ENCODE assay signal across 29 cellular contexts in the genomic region with DNA sequence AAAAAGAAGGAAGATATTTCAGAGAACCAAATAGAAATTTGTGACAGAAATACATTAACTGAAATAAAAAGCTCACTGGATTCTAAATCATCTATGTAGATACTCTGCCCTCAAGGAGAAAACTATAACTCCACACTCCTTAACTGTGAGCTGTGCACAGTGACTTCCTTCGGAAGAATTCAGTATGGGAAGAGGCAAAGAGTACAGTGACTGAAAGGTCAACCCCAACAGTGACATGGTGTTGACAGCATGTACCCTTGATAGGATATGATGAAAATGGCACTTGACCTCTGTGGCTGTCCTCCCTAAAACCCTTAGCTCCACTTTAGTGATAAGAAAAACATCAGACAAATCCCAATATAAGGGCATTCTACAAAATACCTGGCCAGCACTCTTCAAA.
"Had no signal": no experiment of that assay in that cellular context is flagged by ENCODE, and none has a peak within 500 bp of the region (broad histone marks: within the 10 kb centered on the region; RNA-seq: fewer than 3 reads in every experiment).

No MANE protein-coding gene starts in this region.

- H3K9me3 ChIP-seq: neutrophil, pancreas, prostate gland, right lobe of liver, sigmoid colon, suprapubic skin, testis, tibial artery, transverse colon, upper lobe of right lung, uterus had no signal

- H3K4me3 ChIP-seq: pancreas, prostate gland, right lobe of liver, sigmoid colon, suprapubic skin, testis, tibial artery, transverse colon, upper lobe of right lung, uterus had no signal

- ATAC-seq: naive thymus-derived CD8-positive, alpha-beta T cell; natural killer cell treated with Interleukin-12 subunit alpha and Interleukin-12 subunit beta and Interleukin-15 and Interleukin-18, amount 100 ng/mL, for 72 hours; pancreas; right lobe of liver; stimulated activated effector memory CD8-positive, alpha-beta T cell treated with anti-CD3 and anti-CD28 coated beads, Interleukin-12 subunit alpha, Interleukin-12 subunit beta, amount 100 ng/mL, for 72 hours; stimulated activated naive CD8-positive, alpha-beta T cell treated with anti-CD3 and anti-CD28 coated beads, Interleukin-15, amount 100 ng/mL, for 72 hours; stimulated activated naive CD8-positive, alpha-beta T cell treated with anti-CD3 and anti-CD28 coated beads, Interleukin-15, Interleukin-2, amounts not matched to agents 100 U/mL and 50 U/mL, for 24 hours; upper lobe of right lung had no signal

- H3K4me3 Mint-ChIP-seq: naive thymus-derived CD8-positive, alpha-beta T cell; natural killer cell treated with Interleukin-12 subunit alpha and Interleukin-12 subunit beta and Interleukin-15 and Interleukin-18, amount 100 ng/mL, for 72 hours; nephron progenitor cell; neural crest cell; stimulated activated effector memory CD8-positive, alpha-beta T cell treated with anti-CD3 and anti-CD28 coated beads, Interleukin-12 subunit alpha, Interleukin-12 subunit beta, amount 100 ng/mL, for 72 hours; stimulated activated naive CD8-positive, alpha-beta T cell treated with anti-CD3 and anti-CD28 coated beads, Interleukin-15, amount 100 ng/mL, for 72 hours; type B pancreatic cell had no signal

- DNase-seq: naive thymus-derived CD8-positive, alpha-beta T cell; nephron progenitor cell; nucleus accumbens; pancreas; retina; right cardiac atrium; right lobe of liver; sigmoid colon; small intestine; stimulated activated CD4-positive, alpha-beta T cell treated with anti-CD3 and anti-CD28 coated beads, Interleukin-15, amount 100 ng/mL, for 24 hours; stimulated activated CD4-positive, alpha-beta T cell treated with anti-CD3 and anti-CD28 coated beads, Interleukin-2, amount 100 ng/mL, for 24 hours; stimulated activated CD4-positive, alpha-beta T cell treated with anti-CD3 and anti-CD28 coated beads, Interleukin-2, amount 100 ng/mL, for 48 hours; stimulated activated CD4-positive, alpha-beta T cell treated with anti-CD3 and anti-CD28 coated beads, Interleukin-4, amount 100 ng/mL, for 24 hours; stimulated activated naive CD4-positive, alpha-beta T cell; stimulated activated naive CD8-positive, alpha-beta T cell treated with anti-CD3 and anti-CD28 coated beads, Interleukin-15, amount 100 ng/mL, for 72 hours; stimulated activated naive CD8-positive, alpha-beta T cell treated with anti-CD3 and anti-CD28 coated beads, Interleukin-15, Interleukin-2, amounts not matched to agents 100 U/mL and 50 U/mL, for 24 hours; substantia nigra; testis; tibial artery; transverse colon; upper lobe of right lung; uterus had no signal

- H3K36me3 ChIP-seq: neutrophil, pancreas, prostate gland, right lobe of liver, transverse colon, uterus had no signal

- H3K27me3 ChIP-seq: neutrophil, pancreas, right lobe of liver, sigmoid colon, suprapubic skin, testis, tibial artery, transverse colon, upper lobe of right lung, uterus had no signal

- H3K27ac ChIP-seq: neutrophil, pancreas, prostate gland, right lobe of liver, sigmoid colon, suprapubic skin, testis, tibial artery, transverse colon, upper lobe of right lung, uterus had no signal

- H3K27ac Mint-ChIP-seq: naive thymus-derived CD8-positive, alpha-beta T cell; natural killer cell treated with Interleukin-12 subunit alpha and Interleukin-12 subunit beta and Interleukin-15 and Interleukin-18, amount 100 ng/mL, for 72 hours; nephron progenitor cell; stimulated activated effector memory CD8-positive, alpha-beta T cell treated with anti-CD3 and anti-CD28 coated beads, Interleukin-12 subunit alpha, Interleukin-12 subunit beta, amount 100 ng/mL, for 72 hours; stimulated activated naive CD8-positive, alpha-beta T cell treated with anti-CD3 and anti-CD28 coated beads, Interleukin-15, amount 100 ng/mL, for 72 hours; type B pancreatic cell had no signal

- H3K4me1 ChIP-seq: pancreas, prostate gland, right lobe of liver, sigmoid colon, suprapubic skin, testis, transverse colon, upper lobe of right lung, uterus had no signal

- H3K36me3 Mint-ChIP-seq: type B pancreatic cell had no signal

- H3K27me3 Mint-ChIP-seq: naive thymus-derived CD8-positive, alpha-beta T cell; natural killer cell treated with Interleukin-12 subunit alpha and Interleukin-12 subunit beta and Interleukin-15 and Interleukin-18, amount 100 ng/mL, for 72 hours; stimulated activated naive CD8-positive, alpha-beta T cell treated with anti-CD3 and anti-CD28 coated beads, Interleukin-15, amount 100 ng/mL, for 72 hours; type B pancreatic cell had no signal

- H3K9me3 Mint-ChIP-seq: naive thymus-derived CD8-positive, alpha-beta T cell; natural killer cell treated with Interleukin-12 subunit alpha and Interleukin-12 subunit beta and Interleukin-15 and Interleukin-18, amount 100 ng/mL, for 72 hours; nephron progenitor cell; stimulated activated effector memory CD8-positive, alpha-beta T cell treated with anti-CD3 and anti-CD28 coated beads, Interleukin-12 subunit alpha, Interleukin-12 subunit beta, amount 100 ng/mL, for 72 hours; stimulated activated naive CD8-positive, alpha-beta T cell treated with anti-CD3 and anti-CD28 coated beads, Interleukin-15, amount 100 ng/mL, for 72 hours; type B pancreatic cell had no signal

- H3K4me1 Mint-ChIP-seq: stimulated activated effector memory CD8-positive, alpha-beta T cell treated with anti-CD3 and anti-CD28 coated beads, Interleukin-12 subunit alpha, Interleukin-12 subunit beta, amount 100 ng/mL, for 72 hours; stimulated activated naive CD8-positive, alpha-beta T cell treated with anti-CD3 and anti-CD28 coated beads, Interleukin-15, amount 100 ng/mL, for 72 hours had no signal
